1 cellular context compared by ENCODE assay signal in the genomic region with DNA sequence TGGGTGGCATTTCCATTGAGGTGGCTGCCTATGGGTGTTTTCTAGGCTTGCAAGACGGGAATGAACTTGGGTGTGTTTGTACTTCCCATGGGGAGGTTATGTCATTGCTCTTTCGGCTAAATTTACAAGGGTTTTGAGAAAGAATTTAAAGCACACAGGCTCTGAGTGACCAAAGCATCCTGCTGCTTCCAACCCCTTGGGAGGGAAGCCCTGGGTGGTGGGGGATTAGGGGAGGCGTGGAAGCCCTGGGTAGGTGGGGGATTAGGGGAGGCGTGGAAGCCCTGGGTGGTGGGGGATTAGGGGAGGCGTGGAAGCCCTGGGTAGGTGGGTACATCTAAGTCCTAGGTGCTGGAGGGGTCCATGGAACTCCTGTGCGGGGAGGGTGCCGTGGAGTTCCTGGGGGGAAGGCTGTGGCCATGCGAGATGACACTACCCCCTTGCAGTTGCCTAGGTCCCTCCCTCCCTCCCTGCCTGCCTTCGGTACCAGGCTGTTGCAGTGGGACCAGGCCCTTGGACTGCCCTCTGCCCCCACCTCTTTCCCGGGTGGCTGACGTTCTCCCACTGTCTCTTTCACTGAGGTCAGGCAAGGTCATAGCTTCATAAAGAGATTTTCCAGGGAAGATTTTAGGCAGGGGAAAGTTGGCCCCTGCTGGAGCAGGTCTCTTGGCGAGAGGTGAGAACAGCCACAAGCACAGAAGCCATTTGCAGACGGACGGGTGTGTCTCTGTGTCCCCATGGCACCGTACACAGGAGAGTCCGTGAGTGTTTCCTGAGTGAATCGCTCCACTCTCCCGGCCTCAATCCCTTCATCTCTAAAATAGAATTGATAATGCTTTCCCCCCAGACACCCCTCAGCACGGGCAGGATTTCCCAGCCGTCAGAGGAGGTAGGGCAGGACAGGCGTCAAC.
TF ChIP-seq lines count a peak whose summit lies in the region.

No MANE protein-coding gene starts in this region.

TF ChIP-seq in HCT116, 20 proteins besides CTCF, POLR2A, EP300 and RAD21:
- TF ChIP-seq ZNF274 (IDR thresholded peaks at IDR 0.05; ENCODE audit: low read depth, low read length) (no peak), ZFX (IDR thresholded peaks at IDR 0.05) (no peak), JUND (IDR thresholded peaks at IDR 0.05) (no peak), FOSL1 (IDR thresholded peaks at IDR 0.05; ENCODE audit: low read depth) (no peak), POLR2AphosphoS5 (IDR thresholded peaks at IDR 0.05; ENCODE audit: low read depth, low read length) (no peak)
